Comparison of ENCODE assay signal across 22 cellular contexts in genomic region chr14:75697918-75698317, GRCh38.
"Had no signal": no experiment of that assay in that cellular context is flagged by ENCODE, and none has a peak within 500 bp of the region (broad histone marks: within the 10 kb centered on the region; RNA-seq: fewer than 3 reads in every experiment).

No MANE protein-coding gene starts in this region.

- H3K4me2 ChIP-seq: PC-9 had no signal

- ATAC-seq: activated CD8-positive, alpha-beta memory T cell treated with anti-CD3 and anti-CD28 coated beads, Interleukin-2, amount 10 ng/mL, durations not matched to agents 7 days and 5 days; activated T-cell treated with anti-CD3 and anti-CD28 coated beads, Interleukin-2, amount 50 U/mL, for 4 hours; T-cell had no signal

- H3K4me3 ChIP-seq: PC-9 had no signal

- DNase-seq: activated B cell treated with CpG ODN at 0.5 μM for 24 hours; activated CD4-positive, alpha-beta T cell treated with anti-CD3 and anti-CD28 coated beads for 1 hour; activated CD4-positive, alpha-beta T cell treated with anti-CD3 and anti-CD28 coated beads, Interleukin-2, amount 10 ng/mL, durations not matched to agents 24 days and 14 days; activated CD4-positive, alpha-beta T cell treated with anti-CD3 and anti-CD28 coated beads, Interleukin-2, amount 50 U/mL, for 48 hours; activated CD8-positive, alpha-beta memory T cell treated with anti-CD3 and anti-CD28 coated beads, Interleukin-2, amount 10 ng/mL, durations not matched to agents 7 days and 5 days; activated gamma-delta T cell; activated naive CD4-positive, alpha-beta T cell treated with anti-CD3 and anti-CD28 coated beads for 36 hours; activated naive CD8-positive, alpha-beta T cell treated with anti-CD3 and anti-CD28 coated beads for 36 hours; activated T-cell treated with anti-CD3 and anti-CD28 coated beads, Interleukin-2, amount 50 U/mL, for 4 hours; IMR-90; NCI-H1048; NCI-H146; NCI-H187 treated with DMSO at 0.1 percent for 48 hours; NCI-H2081 treated with DMSO at 0.1 percent for 48 hours; NCI-H446; NCI-H524; PC-9; SHP77 treated with DMSO at 0.1 percent for 48 hours; T-cell; T-helper 2 cell; T1000 had no signal

- H3K27ac ChIP-seq: PC-9 had no signal

- FAIRE-seq: TTC549 had no signal

- H2AFZ ChIP-seq: PC-9 had no signal
